In the genomic region with DNA sequence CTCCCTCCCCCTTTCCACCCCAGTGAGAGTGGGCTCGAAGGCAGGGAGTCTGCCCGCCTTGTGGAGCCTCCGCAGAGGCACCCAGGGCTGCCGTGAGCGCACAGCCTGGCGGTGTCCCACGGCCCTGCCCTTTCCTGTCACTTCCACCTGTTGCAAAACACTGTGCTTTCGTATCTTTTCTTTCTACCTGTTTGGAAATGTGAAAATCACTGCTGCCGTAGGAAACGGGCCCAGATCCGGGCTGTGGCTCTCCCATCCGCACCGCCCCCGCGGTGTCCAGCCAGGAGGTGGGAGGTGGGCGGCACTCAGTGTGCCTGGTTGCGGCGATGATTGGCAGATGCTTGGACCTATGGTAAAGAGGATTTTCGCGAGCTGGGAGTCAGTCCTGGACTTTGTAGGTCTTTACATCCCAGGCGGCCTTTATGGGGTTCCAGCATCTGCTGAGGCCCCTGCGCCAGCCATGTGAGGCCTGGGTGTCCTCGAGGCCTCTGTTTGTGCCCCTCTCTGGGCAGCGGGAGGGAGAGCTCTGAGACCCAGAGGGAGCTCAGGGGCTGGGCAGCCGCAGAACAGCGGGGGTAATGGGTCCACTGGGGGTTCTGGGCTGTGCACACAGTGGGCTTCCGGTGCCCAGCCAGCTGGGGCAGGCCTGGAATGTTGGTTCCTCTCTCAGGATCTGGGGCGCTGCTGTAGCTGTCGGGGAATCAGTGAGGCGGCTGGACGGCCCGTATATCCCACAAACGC, we compare ENCODE assay signal across 1 cellular context.
A peak's percentile ranks its signal among the peaks of the same experiment; 100 is the strongest.
TF ChIP-seq lines count a peak whose summit lies in the region.

No MANE protein-coding gene starts in this region.

TF ChIP-seq in HepG2, 621 proteins besides CTCF, POLR2A, EP300 and RAD21:
- TF ChIP-seq ZZZ3 (CRISPR knock-in tag; IDR thresholded peaks at IDR 0.05; ENCODE audit: borderline replicate concordance) (no peak), SIX4 (CRISPR knock-in tag; IDR thresholded peaks at IDR 0.05) (no peak), GABPB1 (CRISPR knock-in tag; IDR thresholded peaks at IDR 0.05) (peak; percentile 38; the same call in 1 of the 2 replicates), RARA (CRISPR knock-in tag; IDR thresholded peaks at IDR 0.05) (no peak), PHF8 (CRISPR knock-in tag; IDR thresholded peaks at IDR 0.05) (no peak), PBX2 (CRISPR knock-in tag; IDR thresholded peaks at IDR 0.05) (peak; percentile 38; the same call in 1 of the 2 replicates), ZBTB38 (CRISPR knock-in tag; IDR thresholded peaks at IDR 0.05) (peak; percentile 78), ZFP36L1 (CRISPR knock-in tag; IDR thresholded peaks at IDR 0.05) (no peak), ZNF10 (CRISPR knock-in tag; IDR thresholded peaks at IDR 0.05; ENCODE audit: borderline replicate concordance, low read depth) (no peak), ZNF124 (CRISPR knock-in tag; IDR thresholded peaks at IDR 0.05) (no peak), AGO2 (optimal IDR thresholded peaks at IDR 0.05; ENCODE audit: low read depth, low read length) (peak; percentile 69), HINFP (CRISPR knock-in tag; IDR thresholded peaks at IDR 0.05; ENCODE audit: low read depth) (no peak), BORCS8-MEF2B (CRISPR knock-in tag; IDR thresholded peaks at IDR 0.05) (no peak), HOXA3 (CRISPR knock-in tag; IDR thresholded peaks at IDR 0.05) (peak; percentile 21; the same call in 1 of the 2 replicates), KLF9 (CRISPR knock-in tag; IDR thresholded peaks at IDR 0.05; ENCODE audit: low read depth) (no peak), RBFOX2 (IDR thresholded peaks at IDR 0.05; ENCODE audit: low read depth, low read length) (peak; percentile 65), SP2 (CRISPR knock-in tag; IDR thresholded peaks at IDR 0.05) (peak; percentile 35; the same call in 1 of the 2 replicates)
- TF ChIP-seq, protein P1, sequence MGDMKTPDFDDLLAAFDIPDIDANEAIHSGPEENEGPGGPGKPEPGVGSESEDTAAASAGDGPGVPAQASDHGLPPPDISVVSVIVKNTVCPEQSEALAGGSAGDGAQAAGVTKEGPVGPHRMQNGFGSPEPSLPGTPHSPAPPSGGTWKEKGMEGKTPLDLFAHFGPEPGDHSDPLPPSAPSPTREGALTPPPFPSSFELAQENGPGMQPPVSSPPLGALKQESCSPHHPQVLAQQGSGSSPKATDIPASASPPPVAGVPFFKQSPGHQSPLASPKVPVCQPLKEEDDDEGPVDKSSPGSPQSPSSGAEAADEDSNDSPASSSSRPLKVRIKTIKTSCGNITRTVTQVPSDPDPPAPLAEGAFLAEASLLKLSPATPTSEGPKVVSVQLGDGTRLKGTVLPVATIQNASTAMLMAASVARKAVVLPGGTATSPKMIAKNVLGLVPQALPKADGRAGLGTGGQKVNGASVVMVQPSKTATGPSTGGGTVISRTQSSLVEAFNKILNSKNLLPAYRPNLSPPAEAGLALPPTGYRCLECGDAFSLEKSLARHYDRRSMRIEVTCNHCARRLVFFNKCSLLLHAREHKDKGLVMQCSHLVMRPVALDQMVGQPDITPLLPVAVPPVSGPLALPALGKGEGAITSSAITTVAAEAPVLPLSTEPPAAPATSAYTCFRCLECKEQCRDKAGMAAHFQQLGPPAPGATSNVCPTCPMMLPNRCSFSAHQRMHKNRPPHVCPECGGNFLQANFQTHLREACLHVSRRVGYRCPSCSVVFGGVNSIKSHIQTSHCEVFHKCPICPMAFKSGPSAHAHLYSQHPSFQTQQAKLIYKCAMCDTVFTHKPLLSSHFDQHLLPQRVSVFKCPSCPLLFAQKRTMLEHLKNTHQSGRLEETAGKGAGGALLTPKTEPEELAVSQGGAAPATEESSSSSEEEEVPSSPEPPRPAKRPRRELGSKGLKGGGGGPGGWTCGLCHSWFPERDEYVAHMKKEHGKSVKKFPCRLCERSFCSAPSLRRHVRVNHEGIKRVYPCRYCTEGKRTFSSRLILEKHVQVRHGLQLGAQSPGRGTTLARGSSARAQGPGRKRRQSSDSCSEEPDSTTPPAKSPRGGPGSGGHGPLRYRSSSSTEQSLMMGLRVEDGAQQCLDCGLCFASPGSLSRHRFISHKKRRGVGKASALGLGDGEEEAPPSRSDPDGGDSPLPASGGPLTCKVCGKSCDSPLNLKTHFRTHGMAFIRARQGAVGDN (CRISPR knock-in tag; IDR thresholded peaks at IDR 0.05), result peak; percentile 25; the same call in 1 of the 2 replicates
- TF ChIP-seq, protein P2, sequence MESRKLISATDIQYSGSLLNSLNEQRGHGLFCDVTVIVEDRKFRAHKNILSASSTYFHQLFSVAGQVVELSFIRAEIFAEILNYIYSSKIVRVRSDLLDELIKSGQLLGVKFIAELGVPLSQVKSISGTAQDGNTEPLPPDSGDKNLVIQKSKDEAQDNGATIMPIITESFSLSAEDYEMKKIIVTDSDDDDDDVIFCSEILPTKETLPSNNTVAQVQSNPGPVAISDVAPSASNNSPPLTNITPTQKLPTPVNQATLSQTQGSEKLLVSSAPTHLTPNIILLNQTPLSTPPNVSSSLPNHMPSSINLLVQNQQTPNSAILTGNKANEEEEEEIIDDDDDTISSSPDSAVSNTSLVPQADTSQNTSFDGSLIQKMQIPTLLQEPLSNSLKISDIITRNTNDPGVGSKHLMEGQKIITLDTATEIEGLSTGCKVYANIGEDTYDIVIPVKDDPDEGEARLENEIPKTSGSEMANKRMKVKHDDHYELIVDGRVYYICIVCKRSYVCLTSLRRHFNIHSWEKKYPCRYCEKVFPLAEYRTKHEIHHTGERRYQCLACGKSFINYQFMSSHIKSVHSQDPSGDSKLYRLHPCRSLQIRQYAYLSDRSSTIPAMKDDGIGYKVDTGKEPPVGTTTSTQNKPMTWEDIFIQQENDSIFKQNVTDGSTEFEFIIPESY (CRISPR knock-in tag; IDR thresholded peaks at IDR 0.05), result peak; percentile 98
